In genomic region chr22:48637231-48637630, GRCh38 we compare ENCODE assay signal across 23 cellular contexts.
"Had no signal": no experiment of that assay in that cellular context is flagged by ENCODE, and none has a peak within 500 bp of the region (broad histone marks: within the 10 kb centered on the region; RNA-seq: fewer than 3 reads in every experiment).

No MANE protein-coding gene starts in this region.

- H3K4me3 ChIP-seq: adrenal gland had no signal

- DNase-seq: activated B cell treated with CpG ODN at 0.5 μM for 24 hours; activated CD4-positive, alpha-beta memory T cell treated with anti-CD3 and anti-CD28 coated beads for 36 hours; activated CD4-positive, alpha-beta T cell treated with anti-CD3 and anti-CD28 coated beads for 1 hour; activated CD4-positive, alpha-beta T cell treated with anti-CD3 and anti-CD28 coated beads, Interleukin-2, amount 10 ng/mL, durations not matched to agents 7 days and 5 days; activated CD8-positive, alpha-beta memory T cell treated with anti-CD3 and anti-CD28 coated beads for 24 hours; activated naive CD4-positive, alpha-beta T cell treated with anti-CD3 and anti-CD28 coated beads, Interleukin-2, amount 50 U/mL, for 16 hours; activated naive CD8-positive, alpha-beta T cell treated with anti-CD3 and anti-CD28 coated beads, Interleukin-2, amount 10 ng/mL, durations not matched to agents 7 days and 5 days; activated T-cell treated with anti-CD3 and anti-CD28 coated beads, Interleukin-2, amount 50 U/mL, for 72 hours; adrenal gland; anterior cingulate cortex; cerebellar nuclear complex; NCI-H1092 treated with DMSO at 0.1 percent for 48 hours; NCI-H1417 treated with DMSO at 0.1 percent for 48 hours; NCI-H1694; NCI-H2029; NCI-H2107; NCI-H226; NCI-H526; PC-3; SHP77 treated with DMSO at 0.1 percent for 48 hours; T-helper 17 cell; T-helper 9 cell had no signal

- H3K27ac Mint-ChIP-seq: activated B cell treated with CpG ODN at 0.5 μM for 24 hours; activated CD4-positive, alpha-beta memory T cell treated with anti-CD3 and anti-CD28 coated beads for 36 hours; activated CD4-positive, alpha-beta T cell treated with anti-CD3 and anti-CD28 coated beads, Interleukin-2, amount 10 ng/mL, durations not matched to agents 7 days and 5 days; activated naive CD8-positive, alpha-beta T cell treated with anti-CD3 and anti-CD28 coated beads, Interleukin-2, amount 10 ng/mL, durations not matched to agents 7 days and 5 days; activated T-cell treated with anti-CD3 and anti-CD28 coated beads, Interleukin-2, amount 50 U/mL, for 72 hours; activated T-helper 2 cell treated with anti-CD3 and anti-CD28 coated beads, Interferon-gamma antibody, Interleukin-2, Interleukin-4, amounts not matched to agents 10 μg/mL and 5 μg/mL and 100 μg/mL, durations not matched to agents 14 hours and 24 hours and 36 hours; T-helper 17 cell had no signal

- H3K9me3 ChIP-seq: adrenal gland had no signal

- H3K27me3 Mint-ChIP-seq: activated B cell treated with CpG ODN at 0.5 μM for 24 hours; activated CD4-positive, alpha-beta memory T cell treated with anti-CD3 and anti-CD28 coated beads for 36 hours; activated CD4-positive, alpha-beta T cell treated with anti-CD3 and anti-CD28 coated beads, Interleukin-2, amount 10 ng/mL, durations not matched to agents 7 days and 5 days; activated naive CD8-positive, alpha-beta T cell treated with anti-CD3 and anti-CD28 coated beads, Interleukin-2, amount 10 ng/mL, durations not matched to agents 7 days and 5 days had no signal

- H3K4me1 ChIP-seq: adrenal gland had no signal

- H3K4me3 Mint-ChIP-seq: activated B cell treated with CpG ODN at 0.5 μM for 24 hours; activated CD4-positive, alpha-beta memory T cell treated with anti-CD3 and anti-CD28 coated beads for 36 hours; activated CD4-positive, alpha-beta T cell treated with anti-CD3 and anti-CD28 coated beads, Interleukin-2, amount 10 ng/mL, durations not matched to agents 7 days and 5 days; activated naive CD8-positive, alpha-beta T cell treated with anti-CD3 and anti-CD28 coated beads, Interleukin-2, amount 10 ng/mL, durations not matched to agents 7 days and 5 days; activated T-cell treated with anti-CD3 and anti-CD28 coated beads, Interleukin-2, amount 50 U/mL, for 72 hours; T-helper 17 cell had no signal

- H3K36me3 Mint-ChIP-seq: activated CD4-positive, alpha-beta memory T cell treated with anti-CD3 and anti-CD28 coated beads for 36 hours; activated naive CD8-positive, alpha-beta T cell treated with anti-CD3 and anti-CD28 coated beads, Interleukin-2, amount 10 ng/mL, durations not matched to agents 7 days and 5 days had no signal

- H3K36me3 ChIP-seq: adrenal gland had no signal

- H3K27me3 ChIP-seq: adrenal gland had no signal

- H3K9me3 Mint-ChIP-seq: activated B cell treated with CpG ODN at 0.5 μM for 24 hours; activated CD4-positive, alpha-beta memory T cell treated with anti-CD3 and anti-CD28 coated beads for 36 hours; activated CD4-positive, alpha-beta T cell treated with anti-CD3 and anti-CD28 coated beads, Interleukin-2, amount 10 ng/mL, durations not matched to agents 7 days and 5 days; activated naive CD8-positive, alpha-beta T cell treated with anti-CD3 and anti-CD28 coated beads, Interleukin-2, amount 10 ng/mL, durations not matched to agents 7 days and 5 days; activated T-cell treated with anti-CD3 and anti-CD28 coated beads, Interleukin-2, amount 50 U/mL, for 72 hours; activated T-helper 2 cell treated with anti-CD3 and anti-CD28 coated beads, Interferon-gamma antibody, Interleukin-2, Interleukin-4, amounts not matched to agents 10 μg/mL and 5 μg/mL and 100 μg/mL, durations not matched to agents 14 hours and 24 hours and 36 hours had no signal

- ATAC-seq: activated T-cell treated with anti-CD3 and anti-CD28 coated beads, Interleukin-2, amount 50 U/mL, for 72 hours; PC-3; T-helper 17 cell had no signal
